ENCODE assay signal across 30 cellular contexts in genomic region chr5:83524991-83525390, GRCh38.
"Had no signal": no experiment of that assay in that cellular context is flagged by ENCODE, and none has a peak within 500 bp of the region (broad histone marks: within the 10 kb centered on the region; RNA-seq: fewer than 3 reads in every experiment).

No MANE protein-coding gene starts in this region.

- H3K4me3 Mint-ChIP-seq: naive thymus-derived CD4-positive, alpha-beta T cell; natural killer cell; nephron; neural crest cell; stimulated activated memory B cell treated with anti-CD40 and anti-IgM and Interleukin-4, amounts not matched to agents 10 μg/mL and 1 μg/mL and 100 μg/mL, for 72 hours; stimulated activated naive CD8-positive, alpha-beta T cell treated with anti-CD3 and anti-CD28 coated beads, Interleukin-15, amount 100 ng/mL, for 72 hours; type B pancreatic cell had no signal

- H3K4me3 ChIP-seq: pancreas, prostate gland, right lobe of liver, sigmoid colon, spleen, suprapubic skin, testis, tibial artery, transverse colon, upper lobe of right lung, uterus had no signal

- H3K9me3 ChIP-seq: neutrophil, pancreas, prostate gland, right lobe of liver, sigmoid colon, spleen, suprapubic skin, testis, tibial artery, transverse colon, upper lobe of right lung, uterus had no signal

- ATAC-seq: naive thymus-derived CD4-positive, alpha-beta T cell; natural killer cell; pancreas; right cardiac atrium; right lobe of liver; stimulated activated memory B cell treated with anti-CD40 and anti-IgM and Interleukin-4, amounts not matched to agents 10 μg/mL and 1 μg/mL and 100 μg/mL, for 72 hours; stimulated activated naive CD8-positive, alpha-beta T cell treated with anti-CD3 and anti-CD28 coated beads, Interleukin-15, amount 100 ng/mL, for 72 hours; stimulated activated naive CD8-positive, alpha-beta T cell treated with anti-CD3 and anti-CD28 coated beads, Interleukin-15, Interleukin-2, amounts not matched to agents 100 U/mL and 50 U/mL, for 24 hours; upper lobe of right lung had no signal

- H3K4me1 Mint-ChIP-seq: natural killer cell; neural crest cell; stimulated activated memory B cell treated with anti-CD40 and anti-IgM and Interleukin-4, amounts not matched to agents 10 μg/mL and 1 μg/mL and 100 μg/mL, for 72 hours; stimulated activated naive CD8-positive, alpha-beta T cell treated with anti-CD3 and anti-CD28 coated beads, Interleukin-15, amount 100 ng/mL, for 72 hours had no signal

- H3K27me3 ChIP-seq: neutrophil, pancreas, right lobe of liver, sigmoid colon, spleen, suprapubic skin, testis, tibial artery, transverse colon, upper lobe of right lung, uterus had no signal

- H3K9me3 Mint-ChIP-seq: nephron; neural crest cell; stimulated activated memory B cell treated with anti-CD40 and anti-IgM and Interleukin-4, amounts not matched to agents 10 μg/mL and 1 μg/mL and 100 μg/mL, for 72 hours; type B pancreatic cell had no signal

- H3K36me3 ChIP-seq: neutrophil, pancreas, prostate gland, right lobe of liver, sigmoid colon, spleen, transverse colon, upper lobe of right lung, uterus had no signal

- H3K27me3 Mint-ChIP-seq: stimulated activated memory B cell treated with anti-CD40 and anti-IgM and Interleukin-4, amounts not matched to agents 10 μg/mL and 1 μg/mL and 100 μg/mL, for 72 hours had no signal

- H3K36me3 Mint-ChIP-seq: naive thymus-derived CD4-positive, alpha-beta T cell; natural killer cell; stimulated activated memory B cell treated with anti-CD40 and anti-IgM and Interleukin-4, amounts not matched to agents 10 μg/mL and 1 μg/mL and 100 μg/mL, for 72 hours had no signal

- H3K27ac ChIP-seq: neutrophil, pancreas, prostate gland, right lobe of liver, sigmoid colon, spleen, suprapubic skin, testis, tibial artery, transverse colon, upper lobe of right lung, uterus had no signal

- H3K4me1 ChIP-seq: pancreas, prostate gland, right lobe of liver, sigmoid colon, spleen, suprapubic skin, testis, tibial artery, transverse colon, upper lobe of right lung, uterus had no signal

- H3K27ac Mint-ChIP-seq: naive thymus-derived CD4-positive, alpha-beta T cell; natural killer cell; stimulated activated memory B cell treated with anti-CD40 and anti-IgM and Interleukin-4, amounts not matched to agents 10 μg/mL and 1 μg/mL and 100 μg/mL, for 72 hours; stimulated activated naive CD8-positive, alpha-beta T cell treated with anti-CD3 and anti-CD28 coated beads, Interleukin-15, amount 100 ng/mL, for 72 hours; type B pancreatic cell had no signal

- DNase-seq: naive thymus-derived CD4-positive, alpha-beta T cell; natural killer cell; nucleus accumbens; pancreas; right cardiac atrium; right lobe of liver; sigmoid colon; small intestine; spleen; stimulated activated CD4-positive, alpha-beta T cell treated with anti-CD3 and anti-CD28 coated beads, Interleukin-12 subunit alpha, Interleukin-12 subunit beta, amount 100 ng/mL, for 4 hours; stimulated activated CD4-positive, alpha-beta T cell treated with anti-CD3 and anti-CD28 coated beads, Interleukin-1b, Interleukin-23, amount 100 ng/mL, for 48 hours; stimulated activated CD4-positive, alpha-beta T cell treated with anti-CD3 and anti-CD28 coated beads, Interleukin-4, amount 100 ng/mL, for 1 hour; stimulated activated CD4-positive, alpha-beta T cell treated with anti-CD3 and anti-CD28 coated beads, Interleukin-4, amount 100 ng/mL, for 4 hours; stimulated activated CD8-positive, alpha-beta memory T cell treated with anti-CD3 and anti-CD28 coated beads, Interleukin-4, amount 100 ng/mL, for 48 hours; stimulated activated naive CD4-positive, alpha-beta T cell; stimulated activated naive CD8-positive, alpha-beta T cell treated with anti-CD3 and anti-CD28 coated beads, Interleukin-15, amount 100 ng/mL, for 72 hours; stimulated activated naive CD8-positive, alpha-beta T cell treated with anti-CD3 and anti-CD28 coated beads, Interleukin-15, Interleukin-2, amounts not matched to agents 100 U/mL and 50 U/mL, for 24 hours; substantia nigra; testis; tibial artery; transverse colon; upper lobe of right lung; uterus had no signal
